30 cellular contexts compared by ENCODE assay signal in genomic region chr3:73257186-73257585, GRCh38.
"Had no signal": no experiment of that assay in that cellular context is flagged by ENCODE, and none has a peak within 500 bp of the region (broad histone marks: within the 10 kb centered on the region; RNA-seq: fewer than 3 reads in every experiment).

No MANE protein-coding gene starts in this region.

- H3K27me3 Mint-ChIP-seq: activated CD4-positive, alpha-beta T cell treated with anti-CD3 and anti-CD28 coated beads, Interleukin-2, amount 10 ng/mL, durations not matched to agents 24 days and 14 days had no signal

- H3K27ac ChIP-seq: ascending aorta, breast epithelium, cardiac muscle cell, colonic mucosa, epithelial cell of prostate, esophagus squamous epithelium, gastroesophageal sphincter had no signal

- H3K27ac Mint-ChIP-seq: activated CD4-positive, alpha-beta memory T cell treated with anti-CD3 and anti-CD28 coated beads for 36 hours; activated CD4-positive, alpha-beta T cell treated with anti-CD3 and anti-CD28 coated beads for 36 hours; activated CD4-positive, alpha-beta T cell treated with anti-CD3 and anti-CD28 coated beads, Interleukin-2, amount 10 ng/mL, durations not matched to agents 24 days and 14 days; activated naive CD4-positive, alpha-beta T cell treated with anti-CD3 and anti-CD28 coated beads, Interleukin-2, amount 10 ng/mL, durations not matched to agents 7 days and 5 days; activated naive CD4-positive, alpha-beta T cell treated with anti-CD3 and anti-CD28 coated beads, Interleukin-2, amount 50 U/mL, for 72 hours; activated naive CD8-positive, alpha-beta T cell treated with anti-CD3 and anti-CD28 coated beads, Interleukin-2, amount 10 ng/mL, durations not matched to agents 7 days and 5 days; activated T-cell treated with anti-CD3 and anti-CD28 coated beads, Interleukin-2, amount 50 U/mL, for 24 hours; activated T-cell treated with anti-CD3 and anti-CD28 coated beads, Interleukin-2, amount 50 U/mL, for 72 hours; brain; T-helper 17 cell; T-helper 2 cell treated with Interferon-gamma antibody and Interleukin-4, amounts not matched to agents 5 μg/mL and 100 μg/mL, for 36 hours had no signal

- H3K4me1 Mint-ChIP-seq: activated CD4-positive, alpha-beta T cell treated with anti-CD3 and anti-CD28 coated beads for 36 hours; activated CD4-positive, alpha-beta T cell treated with anti-CD3 and anti-CD28 coated beads, Interleukin-2, amount 10 ng/mL, durations not matched to agents 24 days and 14 days; activated naive CD4-positive, alpha-beta T cell treated with anti-CD3 and anti-CD28 coated beads, Interleukin-2, amount 10 ng/mL, durations not matched to agents 7 days and 5 days; activated naive CD8-positive, alpha-beta T cell treated with anti-CD3 and anti-CD28 coated beads, Interleukin-2, amount 10 ng/mL, durations not matched to agents 7 days and 5 days; T-helper 17 cell had no signal

- H3K9me3 ChIP-seq: ascending aorta, breast epithelium, colonic mucosa, esophagus squamous epithelium, gastroesophageal sphincter had no signal

- H3K36me3 Mint-ChIP-seq: activated CD4-positive, alpha-beta memory T cell treated with anti-CD3 and anti-CD28 coated beads for 36 hours; activated naive CD4-positive, alpha-beta T cell treated with anti-CD3 and anti-CD28 coated beads, Interleukin-2, amount 10 ng/mL, durations not matched to agents 7 days and 5 days; activated naive CD4-positive, alpha-beta T cell treated with anti-CD3 and anti-CD28 coated beads, Interleukin-2, amount 50 U/mL, for 72 hours; activated naive CD8-positive, alpha-beta T cell treated with anti-CD3 and anti-CD28 coated beads, Interleukin-2, amount 10 ng/mL, durations not matched to agents 7 days and 5 days; brain had no signal

- H3K4me3 ChIP-seq: ascending aorta, breast epithelium, cardiac muscle cell, colonic mucosa, esophagus squamous epithelium, gastroesophageal sphincter had no signal

- H3K36me3 ChIP-seq: ascending aorta, breast epithelium, cardiac muscle cell, colonic mucosa, esophagus squamous epithelium, gastroesophageal sphincter had no signal

- H3K9me3 Mint-ChIP-seq: activated CD4-positive, alpha-beta memory T cell treated with anti-CD3 and anti-CD28 coated beads for 36 hours; activated CD4-positive, alpha-beta T cell treated with anti-CD3 and anti-CD28 coated beads, Interleukin-2, amount 10 ng/mL, durations not matched to agents 24 days and 14 days; activated naive CD4-positive, alpha-beta T cell treated with anti-CD3 and anti-CD28 coated beads, Interleukin-2, amount 10 ng/mL, durations not matched to agents 7 days and 5 days; activated naive CD4-positive, alpha-beta T cell treated with anti-CD3 and anti-CD28 coated beads, Interleukin-2, amount 50 U/mL, for 72 hours; activated T-cell treated with anti-CD3 and anti-CD28 coated beads, Interleukin-2, amount 50 U/mL, for 24 hours; activated T-cell treated with anti-CD3 and anti-CD28 coated beads, Interleukin-2, amount 50 U/mL, for 72 hours; T-helper 2 cell treated with Interferon-gamma antibody and Interleukin-4, amounts not matched to agents 5 μg/mL and 100 μg/mL, for 36 hours had no signal

- DNase-seq: activated CD4-positive, alpha-beta memory T cell treated with anti-CD3 and anti-CD28 coated beads for 36 hours; activated CD4-positive, alpha-beta T cell treated with anti-CD3 and anti-CD28 coated beads for 36 hours; activated CD4-positive, alpha-beta T cell treated with anti-CD3 and anti-CD28 coated beads, Interleukin-2, amount 10 ng/mL, durations not matched to agents 24 days and 14 days; activated CD4-positive, CD25-positive, alpha-beta regulatory T cell; activated CD4-positive, CD25-positive, alpha-beta regulatory T cell treated with anti-CD3 and anti-CD28 coated beads, Interleukin-2, amount 50 U/mL, for 72 hours; activated CD8-positive, alpha-beta memory T cell treated with anti-CD3 and anti-CD28 coated beads, Interleukin-2, amount 50 U/mL, for 48 hours; activated gamma-delta T cell; activated naive CD4-positive, alpha-beta T cell; activated naive CD4-positive, alpha-beta T cell treated with anti-CD3 and anti-CD28 coated beads, Interleukin-2, amount 10 ng/mL, durations not matched to agents 7 days and 5 days; activated naive CD8-positive, alpha-beta T cell treated with anti-CD3 and anti-CD28 coated beads, Interleukin-2, amount 10 ng/mL, durations not matched to agents 7 days and 5 days; activated T-cell treated with anti-CD3 and anti-CD28 coated beads for 4 hours; activated T-cell treated with anti-CD3 and anti-CD28 coated beads, Interleukin-2, amount 50 U/mL, for 24 hours; activated T-cell treated with anti-CD3 and anti-CD28 coated beads, Interleukin-2, amount 50 U/mL, for 72 hours; central memory CD4-positive, alpha-beta T cell; cerebellar nuclear complex; colonic mucosa; effector CD8-positive, alpha-beta T cell; esophagus squamous epithelium; foreskin melanocyte; T-helper 1 cell; T-helper 17 cell; T1000 had no signal

- H3K4me1 ChIP-seq: ascending aorta, breast epithelium, colonic mucosa, gastroesophageal sphincter had no signal

- H3K27me3 ChIP-seq: ascending aorta, breast epithelium, cardiac muscle cell, colonic mucosa, esophagus squamous epithelium, gastroesophageal sphincter had no signal

- ATAC-seq: activated CD4-positive, alpha-beta T cell treated with anti-CD3 and anti-CD28 coated beads for 36 hours; activated naive CD4-positive, alpha-beta T cell treated with anti-CD3 and anti-CD28 coated beads, Interleukin-2, amount 50 U/mL, for 72 hours; activated T-cell treated with anti-CD3 and anti-CD28 coated beads, Interleukin-2, amount 50 U/mL, for 72 hours; gastroesophageal sphincter; T-helper 17 cell had no signal

- H3K4me3 Mint-ChIP-seq: activated CD4-positive, alpha-beta memory T cell treated with anti-CD3 and anti-CD28 coated beads for 36 hours; activated CD4-positive, alpha-beta T cell treated with anti-CD3 and anti-CD28 coated beads for 36 hours; activated CD4-positive, alpha-beta T cell treated with anti-CD3 and anti-CD28 coated beads, Interleukin-2, amount 10 ng/mL, durations not matched to agents 24 days and 14 days; activated naive CD4-positive, alpha-beta T cell treated with anti-CD3 and anti-CD28 coated beads, Interleukin-2, amount 10 ng/mL, durations not matched to agents 7 days and 5 days; activated naive CD8-positive, alpha-beta T cell treated with anti-CD3 and anti-CD28 coated beads, Interleukin-2, amount 10 ng/mL, durations not matched to agents 7 days and 5 days; activated T-cell treated with anti-CD3 and anti-CD28 coated beads, Interleukin-2, amount 50 U/mL, for 24 hours; activated T-cell treated with anti-CD3 and anti-CD28 coated beads, Interleukin-2, amount 50 U/mL, for 72 hours; brain; T-helper 17 cell; T-helper 2 cell treated with Interferon-gamma antibody and Interleukin-4, amounts not matched to agents 5 μg/mL and 100 μg/mL, for 36 hours had no signal
